In the genomic region with DNA sequence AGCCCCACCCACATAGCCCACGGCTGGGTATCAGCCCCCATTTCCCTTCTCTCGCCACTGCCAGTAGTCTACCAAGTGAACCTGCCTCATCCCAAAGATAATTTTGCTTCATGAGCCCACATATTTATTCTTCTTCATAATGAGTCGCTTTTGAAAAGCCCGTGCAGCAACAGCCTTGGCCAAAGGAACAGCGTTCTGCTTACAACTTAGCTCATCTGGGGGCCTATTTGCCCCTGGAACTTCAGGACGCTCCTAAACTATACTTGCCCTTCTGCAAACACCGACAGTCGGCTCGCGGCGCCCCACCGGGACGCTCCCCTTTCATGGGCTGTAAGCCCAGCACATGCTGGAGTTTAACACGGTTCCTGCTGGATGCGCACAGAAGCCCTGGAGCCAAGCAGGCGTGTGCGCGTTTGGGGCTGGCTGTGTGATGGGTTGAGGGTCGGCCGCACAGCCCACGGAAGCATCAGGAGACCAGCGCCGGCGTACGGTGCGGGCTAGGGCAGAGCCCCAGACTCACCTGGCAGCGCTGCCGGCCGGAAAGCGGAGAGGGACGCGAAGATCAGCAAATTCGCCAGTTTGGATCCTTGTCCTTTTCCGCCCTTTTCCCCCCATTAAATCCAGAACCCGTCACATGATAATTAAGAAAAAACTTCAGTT, we compare ENCODE assay signal across 8 cellular contexts. TPM values are rescaled to one million over a fixed set of nuclear protein-coding genes. Genes with fewer than 3 reads are reported as not detected.
DNase-seq lines count a peak whose midpoint lies in the region; ATAC-seq and TF ChIP-seq lines count a peak whose summit lies in the region.

No MANE protein-coding gene starts in this region.

- H3K18ac ChIP-seq in neuronal stem cell (ENCODE audit: low read length), result peak overlapping the region; percentile 97

- H3K4me2 ChIP-seq in fibroblast of lung (ENCODE audit: extremely low read depth, insufficient read depth, low read length) (peak overlapping the region; percentile 87), neuronal stem cell (ENCODE audit: insufficient read depth, low read length, poor library complexity, severe bottlenecking) (peak overlapping the region; percentile 72)

- no peak overlapping the region for H4K91ac ChIP-seq in neuronal stem cell (ENCODE audit: low read depth, low read length, poor library complexity)

- H3K4me3 ChIP-seq in AG04450 (ENCODE audit: low read depth, low read length), result peak overlapping the region; percentile 92
- H3K4me3 ChIP-seq in fibroblast of lung (replicated peaks in 1 of 4; ENCODE audit: control extremely low read depth in 1 of 4, insufficient read depth in 1 of 4, low read depth in 3 of 4, low read length in 4 of 4), result peak overlapping the region; percentile 90 to 99 (median 97)
- peak overlapping the region; percentile 88 to 93 for H3K4me3 ChIP-seq in neuronal stem cell (ENCODE audit: low read length in 2 of 2)

- no peak overlapping the region for H4K8ac ChIP-seq in neuronal stem cell (ENCODE audit: low read depth, low read length)

- H2BK15ac ChIP-seq in neuronal stem cell (ENCODE audit: low read length), result no peak overlapping the region

- H3K27ac ChIP-seq in AG04450 (ENCODE audit: low read depth, low read length), result peak overlapping the region; percentile 83
- H3K27ac ChIP-seq in fibroblast of lung (ENCODE audit: insufficient read depth, low read length), result peak overlapping the region; percentile 94
- peak overlapping the region; percentile 84 for H3K27ac ChIP-seq in neuronal stem cell (replicated peaks; ENCODE audit: low read length)

- H3K23ac ChIP-seq in neuronal stem cell (ENCODE audit: low read depth, low read length, poor library complexity), result peak overlapping the region; percentile 97

- H3K79me1 ChIP-seq in neuronal stem cell (ENCODE audit: low read depth, low read length), result peaks cover 4% of the 10 kb centered on the region

- no peak for TF ChIP-seq CTCF in AG04450 (IDR thresholded peaks at IDR 0.05; ENCODE audit: low read depth, low read length)
- TF ChIP-seq CTCF in fibroblast of lung (conservative IDR thresholded peaks at IDR 0.05 in 1 of 2, IDR thresholded peaks at IDR 0.05 in 1 of 2; ENCODE audit: low read depth in 1 of 2, low read length in 2 of 2), result no peak

- H3K4ac ChIP-seq in neuronal stem cell (ENCODE audit: low read length), result no peak overlapping the region

- H3K9ac ChIP-seq in fibroblast of lung (ENCODE audit: insufficient read depth, low read length) (peak overlapping the region; percentile 95), neuronal stem cell (ENCODE audit: low read depth, low read length, poor library complexity) (peak overlapping the region; percentile 97)

- H3K4me1 ChIP-seq in fibroblast of lung (ENCODE audit: control insufficient read depth, extremely low read depth, insufficient read depth, low read length) (peaks cover 2% of the 10 kb centered on the region), neuronal stem cell (ENCODE audit: control insufficient read depth in 2 of 2, insufficient read depth in 1 of 2, low read depth in 1 of 2, low read length in 2 of 2) (peaks cover 5 to 13% of the 10 kb centered on the region in 2 donors)

- no peaks in the 10 kb centered on the region; the same call in 1 of the 2 replicates for H3K9me3 ChIP-seq in AG04450 (ENCODE audit: control insufficient read depth, insufficient read depth, low read length)
- no peaks in the 10 kb centered on the region for H3K9me3 ChIP-seq in fibroblast of lung (ENCODE audit: control insufficient read depth, insufficient read depth, low read depth, low read length)
- H3K9me3 ChIP-seq in neuronal stem cell (replicated peaks in 1 of 2; ENCODE audit: control insufficient read depth in 2 of 2, insufficient read depth in 1 of 2, low read depth in 1 of 2, low read length in 2 of 2), result no peaks in the 10 kb centered on the region

- H2AK5ac ChIP-seq in neuronal stem cell (ENCODE audit: low read depth, low read length), result peak overlapping the region; percentile 76

- peak overlapping the region; percentile 89 for H2BK5ac ChIP-seq in neuronal stem cell (ENCODE audit: low read length)

- H3K14ac ChIP-seq in neuronal stem cell (ENCODE audit: low read length), result peak overlapping the region; percentile 58

- in situ Hi-C loops in SK-MEL-5 (cut with HindIII; ENCODE audit: low pct_unique_long_range_greater_than_20kb, low sequenced_read_pairs), result no loop called here

- H3K36me3 ChIP-seq in fibroblast of lung (ENCODE audit: control insufficient read depth, insufficient read depth, low read length) (peaks cover 1% of the 10 kb centered on the region), neuronal stem cell (replicated peaks in 1 of 2; ENCODE audit: control insufficient read depth in 2 of 2, insufficient read depth in 2 of 2, low read length in 2 of 2) (peaks cover 2 to 34% of the 10 kb centered on the region in 2 donors)

- DNase-seq in AG04450 (ENCODE audit: low read depth, low spot score) (no peak), SK-MEL-5 (ENCODE audit: low read depth, low spot score) (peak; percentile 10), fibroblast of lung (ENCODE audit: low read depth in 2 of 2) (no peak), neuronal stem cell (ENCODE audit: low spot score) (no peak), UCSD-AML1 (lab: John Stamatoyannopoulos, UW; ENCODE audit: unreplicated experiment) (no peak)
- no peak for DNase-seq in central memory CD4-positive, alpha-beta T cell

- peaks cover 71% of the 10 kb centered on the region for H3K79me2 ChIP-seq in fibroblast of lung (ENCODE audit: control insufficient read depth, insufficient read depth, low read length)

- H4K20me1 ChIP-seq in fibroblast of lung (ENCODE audit: control insufficient read depth, extremely low read depth, insufficient read depth, low read length), result no peaks in the 10 kb centered on the region

- POLR2A ChIA-PET in AG04450 (lab: Yijun Ruan, JAX), result interaction anchor here (0.5 to 1.5 kb wide), 10 partner anchors 15 to 261 kb away, joined by 3 to 9 read pairs (median 4); partner anchors contain the start of genes PTPN12 and RSBN1L

- no peak overlapping the region for H2BK12ac ChIP-seq in neuronal stem cell (ENCODE audit: low read length)

- no CpG with 5 or more reads among the region's 35 CpGs for WGBS in neuronal stem cell (ENCODE audit: extremely low coverage in 2 of 2, insufficient read length in 2 of 2, insufficient replicate concordance in 1 of 2), 2 donors

- peak overlapping the region; percentile 92 for H2AFZ ChIP-seq in fibroblast of lung (ENCODE audit: low read length)
- peak overlapping the region; percentile 91 for H2AFZ ChIP-seq in neuronal stem cell (ENCODE audit: low read length)

- H3K27me3 ChIP-seq in AG04450 (ENCODE audit: control insufficient read depth, insufficient read depth, low read length), result no peaks in the 10 kb centered on the region
- no peaks in the 10 kb centered on the region for H3K27me3 ChIP-seq in fibroblast of lung (ENCODE audit: control insufficient read depth, insufficient read depth, low read length)
- H3K27me3 ChIP-seq in neuronal stem cell (ENCODE audit: control insufficient read depth in 3 of 3, insufficient read depth in 3 of 3, low read depth in 1 of 3, low read length in 3 of 3), result no peaks in the 10 kb centered on the region

- CTCF ChIA-PET in AG04450 (lab: Charles Lee), result interaction anchor here (0.6 to 2.2 kb wide), 3 partner anchors 61 to 146 kb away, joined by 3 to 7 read pairs (median 5); no protein-coding TSS in a partner anchor

- ATAC-seq in GM18867 (IDR thresholded peaks at IDR 0.05; ENCODE audit: unreplicated experiment), result peak; percentile 37
- peak; percentile 24 for ATAC-seq in HG02970 (IDR thresholded peaks at IDR 0.05; ENCODE audit: low FRiP score, unreplicated experiment)

- no peak overlapping the region for H2BK120ac ChIP-seq in neuronal stem cell (ENCODE audit: low read depth, low read length)

RNA-seq across cellular contexts. Expression of gene TMEM60, which starts 0.4 kb away (rescaled TPM):
- polyA plus RNA-seq in AG04450 (2011; rRNA removed), result 31.6 and 43.1 TPM in 2 replicates
- polyA minus RNA-seq in AG04450 (2011; rRNA and poly(A)+ RNA removed), result 8.4 and 10.6 TPM in 2 replicates
- total RNA-seq in SK-MEL-5 (2014; rRNA removed; shearing (Covaris generic)), result 60.3 and 62.5 TPM in 2 replicates
- 30.1 and 32.0 TPM in 2 replicates for polyA plus RNA-seq in SK-MEL-5 (2015; cell fraction: cytosol; rRNA removed)
- 14.3 and 23.0 TPM in 2 replicates for polyA plus RNA-seq in SK-MEL-5 (2015; cell fraction: nucleus; rRNA removed)
- total RNA-seq in fibroblast of lung, result 19.8 and 24.4 TPM in 2 replicates
- 45.5 and 52.5 TPM in 2 replicates for polyA plus RNA-seq in fibroblast of lung
- 32.1 and 39.1 TPM in 2 replicates for polyA plus RNA-seq in fibroblast of lung (2012)
- 2.4 and 5.9 TPM in 2 replicates for polyA minus RNA-seq in fibroblast of lung (ENCODE audit: low replicate concordance)
- polyA plus RNA-seq in neuronal stem cell (2013, experiment 1 of 2), result 36.4 TPM
- 36.2 TPM for polyA plus RNA-seq in neuronal stem cell (2013, experiment 2 of 2)

RNA-seq across cellular contexts. Expression of gene PHTF2, which starts 0.7 kb away (rescaled TPM):
- 44.5 and 60.1 TPM in 2 replicates for polyA plus RNA-seq in AG04450 (2011; rRNA removed)
- polyA minus RNA-seq in AG04450 (2011; rRNA and poly(A)+ RNA removed), result 25.5 and 42.9 TPM in 2 replicates
- 23.2 and 32.2 TPM in 2 replicates for total RNA-seq in SK-MEL-5 (2014; rRNA removed; shearing (Covaris generic))
- 19.9 and 24.6 TPM in 2 replicates for polyA plus RNA-seq in SK-MEL-5 (2015; cell fraction: cytosol; rRNA removed)
- 28.2 and 51.9 TPM in 2 replicates for polyA plus RNA-seq in SK-MEL-5 (2015; cell fraction: nucleus; rRNA removed)
- 14.4 and 25.9 TPM in 2 replicates for total RNA-seq in fibroblast of lung
- 55.4 and 64.4 TPM in 2 replicates for polyA plus RNA-seq in fibroblast of lung
- polyA plus RNA-seq in fibroblast of lung (2012), result 31.3 and 32.1 TPM in 2 replicates
- polyA minus RNA-seq in fibroblast of lung (ENCODE audit: low replicate concordance), result 5.8 and 7.4 TPM in 2 replicates
- 22.0 TPM for polyA plus RNA-seq in neuronal stem cell (2013, experiment 1 of 2)
- polyA plus RNA-seq in neuronal stem cell (2013, experiment 2 of 2), result 21.6 TPM
